ENCODE assay signal across 8 cellular contexts in the genomic region with DNA sequence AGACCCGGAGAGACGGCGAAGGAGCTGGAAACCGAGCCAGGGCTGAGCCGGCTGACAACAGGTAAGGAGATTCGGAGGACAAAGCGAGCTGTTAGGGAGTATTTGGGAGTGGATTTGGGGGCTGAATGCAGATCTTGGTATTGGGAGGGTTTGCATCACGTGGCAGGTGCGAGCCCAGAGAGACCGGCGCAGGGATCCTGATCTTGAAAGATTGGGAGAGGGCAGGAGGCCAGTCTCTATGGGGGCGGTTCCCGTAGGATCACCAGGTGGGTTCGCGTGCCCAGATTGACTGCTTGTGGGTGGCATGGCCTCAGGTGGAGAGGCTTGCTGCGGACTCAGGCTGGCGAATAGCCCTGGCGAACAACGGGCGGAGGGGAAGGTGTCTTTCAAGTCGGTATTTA. TPM values are rescaled to one million over a fixed set of nuclear protein-coding genes. Genes with fewer than 3 reads are reported as not detected.
DNase-seq lines count a peak whose midpoint lies in the region; ATAC-seq and TF ChIP-seq lines count a peak whose summit lies in the region.

No MANE protein-coding gene starts in this region.

- intact Hi-C loops in activated CD4-positive, alpha-beta T cell treated with anti-CD3 and anti-CD28 coated beads for 36 hours (cut with DNase I, micrococcal nuclease) = loop anchor here (1.0 to 5.0 kb wide), 5 partner anchors 11 to 46 kb away; partner anchors contain the start of genes ANP32E (in 2 of the 2), APH1A (in 2 of the 2), MRPS21 (in 1 of the 2) and PRPF3 (in 1 of the 2)
- intact Hi-C loops in left lung (cut with DNase I) = no loop called here

- H3K4me3 Mint-ChIP-seq in activated CD4-positive, alpha-beta T cell treated with anti-CD3 and anti-CD28 coated beads for 36 hours = peak overlapping the region; percentile 77

- in situ Hi-C loops in astrocyte of the spinal cord (cut with HindIII; ENCODE audit: low sequenced_read_pairs) = no loop called here

- no peaks in the 10 kb centered on the region for H3K9me3 ChIP-seq in left lung
- H3K9me3 ChIP-seq in thoracic aorta = no peaks in the 10 kb centered on the region

- ATAC-seq in activated CD4-positive, alpha-beta T cell treated with anti-CD3 and anti-CD28 coated beads for 36 hours = no peak
- ATAC-seq in left lung = peak; percentile 37
- peak; percentile 8 for ATAC-seq in thoracic aorta (ENCODE audit: insufficient number of reproducible peaks, low FRiP score, low read depth)

- CTCF ChIA-PET in activated CD4-positive, alpha-beta T cell treated with anti-CD3 and anti-CD28 coated beads for 36 hours (lab: Charles Lee) = interaction anchor here (0.6 to 1.7 kb wide), 2 partner anchors 9 to 13 kb away, joined by 4 to 8 read pairs; partner anchors contain the start of gene C1orf54

- peak overlapping the region; percentile 64 for H3K27ac Mint-ChIP-seq in activated CD4-positive, alpha-beta T cell treated with anti-CD3 and anti-CD28 coated beads for 36 hours

- H3K36me3 Mint-ChIP-seq in activated CD4-positive, alpha-beta T cell treated with anti-CD3 and anti-CD28 coated beads for 36 hours (ENCODE audit: low read depth) = peaks cover 2% of the 10 kb centered on the region

- H3K27me3 ChIP-seq in left lung = peaks cover 0 to 19% of the 10 kb centered on the region in 2 donors
- no peaks in the 10 kb centered on the region for H3K27me3 ChIP-seq in thoracic aorta (replicated peaks; ENCODE audit: insufficient read depth)

- peaks cover 2% of the 10 kb centered on the region for H3K9me3 Mint-ChIP-seq in activated CD4-positive, alpha-beta T cell treated with anti-CD3 and anti-CD28 coated beads for 36 hours (ENCODE audit: low read depth)

- H3K4me1 Mint-ChIP-seq in activated CD4-positive, alpha-beta T cell treated with anti-CD3 and anti-CD28 coated beads for 36 hours = peaks cover 29% of the 10 kb centered on the region

- DNase-seq in activated CD4-positive, alpha-beta T cell treated with anti-CD3 and anti-CD28 coated beads for 36 hours = peak; percentile 18
- DNase-seq in activated CD4-positive, alpha-beta T cell treated with anti-CD3 and anti-CD28 coated beads for 1 hour = no peak
- no peak for DNase-seq in astrocyte of the spinal cord (ENCODE audit: low read depth, low spot score)
- peak in 1 of 2 donors; percentile 46 for DNase-seq in left lung
- DNase-seq in thoracic aorta (ENCODE audit: low spot score) = no peak
- no peak for DNase-seq in GM03348 (ENCODE audit: low spot score)
- no peak for DNase-seq in DMS53 treated with DMSO at 0.1 percent for 48 hours (lab: John Stamatoyannopoulos, UW; ENCODE audit: unreplicated experiment)
- DNase-seq in COLO829 (ENCODE audit: low spot score) = no peak

- H3K27ac ChIP-seq in left lung = peak overlapping the region; percentile 10 to 75
- H3K27ac ChIP-seq in thoracic aorta = peak overlapping the region; percentile 96 to 97

- peaks cover 0 to 20% of the 10 kb centered on the region in 2 donors for H3K4me1 ChIP-seq in left lung
- peaks cover 10 to 22% of the 10 kb centered on the region in 2 donors for H3K4me1 ChIP-seq in thoracic aorta (ENCODE audit: control insufficient read depth in 1 of 2, low read depth in 2 of 2)

- no peaks in the 10 kb centered on the region for H3K27me3 Mint-ChIP-seq in activated CD4-positive, alpha-beta T cell treated with anti-CD3 and anti-CD28 coated beads for 36 hours

- H3K36me3 ChIP-seq in left lung = no peaks in the 10 kb centered on the region
- H3K36me3 ChIP-seq in thoracic aorta = peaks cover 5% of the 10 kb centered on the region

- no peak for TF ChIP-seq CTCF in astrocyte of the spinal cord (IDR thresholded peaks at IDR 0.05; ENCODE audit: low read depth, low read length)
- TF ChIP-seq CTCF in left lung (IDR thresholded peaks at IDR 0.05) = no peak
- no peak for TF ChIP-seq CTCF in thoracic aorta (IDR thresholded peaks at IDR 0.05)

- H3K4me3 ChIP-seq in astrocyte of the spinal cord (ENCODE audit: low read depth, low read length) (peak overlapping the region; percentile 70), left lung (peak overlapping the region; percentile 46 to 47), thoracic aorta (peak overlapping the region; percentile 77)

- POLR2A ChIA-PET in activated CD4-positive, alpha-beta T cell treated with anti-CD3 and anti-CD28 coated beads for 36 hours (lab: Charles Lee) = no interaction called here

RNA-seq across cellular contexts. Expression of gene CIART, which starts 0.2 kb away (rescaled TPM):
- 1 to 10 TPM; 5.9 to 6.0 TPM for total RNA-seq in activated CD4-positive, alpha-beta T cell treated with anti-CD3 and anti-CD28 coated beads for 36 hours
- 1 to 10 TPM; 3.4 to 3.9 TPM for total RNA-seq in left lung
- total RNA-seq in thoracic aorta = 1 to 10 TPM; 5.2 to 9.7 TPM

RNA-seq across cellular contexts. Expression of gene C1orf54, which starts 10.0 kb away (rescaled TPM):
- 1 to 10 TPM in 1 of 2 experiments, under 1 TPM in 1; 0.50 to 1.2 TPM for total RNA-seq in activated CD4-positive, alpha-beta T cell treated with anti-CD3 and anti-CD28 coated beads for 36 hours
- total RNA-seq in left lung (10 to 100 TPM; 10.8 to 21.3 TPM), thoracic aorta (10 to 100 TPM in 1 of 2 donors, 1 to 10 TPM in 1; 6.8 to 27.9 TPM)

RNA-seq across cellular contexts. Expression of gene MRPS21, which starts 11.1 kb away (rescaled TPM):
- 100 to 1,000 TPM in 1 of 2 experiments, 10 to 100 TPM in 1; 86.4 to 111 TPM for total RNA-seq in activated CD4-positive, alpha-beta T cell treated with anti-CD3 and anti-CD28 coated beads for 36 hours
- 10 to 100 TPM; 44.2 to 47.9 TPM for total RNA-seq in left lung
- 10 to 100 TPM; 30.1 to 39.5 TPM for total RNA-seq in thoracic aorta

RNA-seq across cellular contexts. Expression of gene APH1A, which starts 13.7 kb away (rescaled TPM):
- 10 to 100 TPM; 62.4 to 89.3 TPM for total RNA-seq in activated CD4-positive, alpha-beta T cell treated with anti-CD3 and anti-CD28 coated beads for 36 hours
- total RNA-seq in left lung (100 to 1,000 TPM; 127 to 143 TPM), thoracic aorta (10 to 100 TPM; 77.5 to 84.5 TPM)

RNA-seq across cellular contexts. Expression of gene CA14, which starts 25.0 kb away (rescaled TPM):
- total RNA-seq in activated CD4-positive, alpha-beta T cell treated with anti-CD3 and anti-CD28 coated beads for 36 hours = not detected
- total RNA-seq in left lung (under 1 TPM; 0.18 to 0.44 TPM), thoracic aorta (not detected)

Comparison
In these comparisons a context has a peak if more than half of its experiments do, and no peak if none do; other contexts are left out.
1. intact Hi-C loops: an anchor here in activated CD4-positive, alpha-beta T cell treated with anti-CD3 and anti-CD28 coated beads for 36 hours (1.0 to 5.0 kb wide); none called in left lung.